Comparison of ENCODE assay signal across 9 cellular contexts in the genomic region with DNA sequence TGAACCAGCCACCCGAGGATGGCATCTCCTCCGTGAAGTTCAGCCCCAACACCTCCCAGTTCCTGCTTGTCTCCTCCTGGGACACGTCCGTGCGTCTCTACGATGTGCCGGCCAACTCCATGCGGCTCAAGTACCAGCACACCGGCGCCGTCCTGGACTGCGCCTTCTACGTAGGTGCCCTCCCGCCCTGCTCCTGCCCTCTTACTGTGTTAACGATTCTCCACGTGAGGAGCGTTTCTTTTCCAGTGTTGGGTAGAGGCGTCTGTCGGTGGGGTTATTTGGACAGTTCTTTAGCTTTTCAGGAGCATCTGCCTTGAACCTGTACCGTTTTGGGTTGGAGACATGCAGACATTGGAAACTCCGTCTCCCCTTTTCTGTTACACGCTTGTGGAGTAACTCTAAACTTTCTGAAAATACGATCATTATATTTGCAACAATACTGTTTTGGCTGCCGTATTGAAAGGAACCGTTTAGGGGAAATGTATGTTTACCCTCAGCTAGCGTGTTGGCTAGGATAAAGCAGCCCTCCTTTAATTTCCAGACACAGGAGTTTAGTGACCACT. TPM values are rescaled to one million over a fixed set of nuclear protein-coding genes. Genes with fewer than 3 reads are reported as not detected.
A peak's percentile ranks its signal among the peaks of the same experiment; 100 is the strongest.
DNase-seq lines count a peak whose midpoint lies in the region; ATAC-seq lines count a peak whose summit lies in the region.
"Had no signal": no experiment of that assay in that cellular context is flagged by ENCODE, and none has a peak within 500 bp of the region (broad histone marks: within the 10 kb centered on the region; RNA-seq: fewer than 3 reads in every experiment).

No MANE protein-coding gene starts in this region.

- peaks cover 62% of the 10 kb centered on the region for H3K4me1 Mint-ChIP-seq in activated naive CD8-positive, alpha-beta T cell treated with anti-CD3 and anti-CD28 coated beads for 36 hours
- H3K4me1 Mint-ChIP-seq in stimulated activated naive CD8-positive, alpha-beta T cell treated with anti-CD3 and anti-CD28 coated beads, Interleukin-15, amount 100 ng/mL, for 72 hours: peaks cover 77% of the 10 kb centered on the region

- peak overlapping the region; percentile 87 for H3K4me3 ChIP-seq in iPS-20b (ENCODE audit: low read length)

- ATAC-seq in GM21390 (IDR thresholded peaks at IDR 0.05; ENCODE audit: unreplicated experiment): peak; percentile 15
- ATAC-seq in stimulated activated naive CD8-positive, alpha-beta T cell treated with anti-CD3 and anti-CD28 coated beads, Interleukin-15, amount 100 ng/mL, for 72 hours: no peak

- H3K27ac ChIP-seq in iPS-20b (ENCODE audit: low read length): no peak overlapping the region

- H3K9me3 ChIP-seq in iPS-20b (ENCODE audit: insufficient read depth, low read depth, low read length): no peaks in the 10 kb centered on the region

- peak overlapping the region; percentile 96 for H3K9ac ChIP-seq in iPS-20b (ENCODE audit: low read depth, low read length)

- DNase-seq in DMS114 treated with DMSO at 0.1 percent for 48 hours (lab: John Stamatoyannopoulos, UW; ENCODE audit: unreplicated experiment) (peak; percentile 16), HT-29 (ENCODE audit: low spot score) (peak; percentile 61), NCI-H187 treated with DMSO at 0.1 percent for 48 hours (lab: John Stamatoyannopoulos, UW) (no peak), head of caudate nucleus (no peak)
- DNase-seq in activated naive CD8-positive, alpha-beta T cell treated with anti-CD3 and anti-CD28 coated beads for 36 hours: no peak
- DNase-seq in stimulated activated naive CD8-positive, alpha-beta T cell treated with anti-CD3 and anti-CD28 coated beads, Interleukin-15, amount 100 ng/mL, for 72 hours: no peak

- peaks cover 51% of the 10 kb centered on the region for H3K36me3 Mint-ChIP-seq in activated naive CD8-positive, alpha-beta T cell treated with anti-CD3 and anti-CD28 coated beads for 36 hours

- intact Hi-C loops in head of caudate nucleus (cut with DNase I): loop anchor here (10.0 kb wide), 1 partner anchor 140 kb away; no protein-coding TSS in a partner anchor

- H3K9me3 Mint-ChIP-seq in activated naive CD8-positive, alpha-beta T cell treated with anti-CD3 and anti-CD28 coated beads for 36 hours: peaks cover 2% of the 10 kb centered on the region
- no peaks in the 10 kb centered on the region for H3K9me3 Mint-ChIP-seq in stimulated activated naive CD8-positive, alpha-beta T cell treated with anti-CD3 and anti-CD28 coated beads, Interleukin-15, amount 100 ng/mL, for 72 hours

- peaks cover 38% of the 10 kb centered on the region for H3K27me3 ChIP-seq in iPS-20b (ENCODE audit: insufficient read depth, low read length)

- H3K27me3 Mint-ChIP-seq in activated naive CD8-positive, alpha-beta T cell treated with anti-CD3 and anti-CD28 coated beads for 36 hours: peaks cover 24% of the 10 kb centered on the region
- H3K27me3 Mint-ChIP-seq in stimulated activated naive CD8-positive, alpha-beta T cell treated with anti-CD3 and anti-CD28 coated beads, Interleukin-15, amount 100 ng/mL, for 72 hours: peaks cover 23% of the 10 kb centered on the region

- H3K36me3 ChIP-seq in iPS-20b (ENCODE audit: insufficient read depth, low read depth, low read length): peaks cover 52% of the 10 kb centered on the region

- peak overlapping the region; percentile 100 for H3K4me3 Mint-ChIP-seq in activated naive CD8-positive, alpha-beta T cell treated with anti-CD3 and anti-CD28 coated beads for 36 hours
- H3K4me3 Mint-ChIP-seq in stimulated activated naive CD8-positive, alpha-beta T cell treated with anti-CD3 and anti-CD28 coated beads, Interleukin-15, amount 100 ng/mL, for 72 hours: peak overlapping the region; percentile 93 to 100

- H3K27ac Mint-ChIP-seq in activated naive CD8-positive, alpha-beta T cell treated with anti-CD3 and anti-CD28 coated beads for 36 hours: peak overlapping the region; percentile 100
- peak overlapping the region; percentile 87 to 94 for H3K27ac Mint-ChIP-seq in stimulated activated naive CD8-positive, alpha-beta T cell treated with anti-CD3 and anti-CD28 coated beads, Interleukin-15, amount 100 ng/mL, for 72 hours

- peaks cover 34% of the 10 kb centered on the region for H3K4me1 ChIP-seq in iPS-20b (ENCODE audit: insufficient read depth, low read length)

RNA-seq across cellular contexts. Expression of gene BUB3, which starts 0.8 kb away (rescaled TPM):
- 264 and 274 TPM in 2 replicates for total RNA-seq in HT-29 (2014; rRNA removed; shearing (Covaris generic))
- total RNA-seq in activated naive CD8-positive, alpha-beta T cell treated with anti-CD3 and anti-CD28 coated beads for 36 hours: 100 to 1,000 TPM; 257 to 258 TPM

RNA-seq across cellular contexts. Expression of gene HMX2, which starts 7.1 kb away (rescaled TPM):
- total RNA-seq in HT-29 (2014; rRNA removed; shearing (Covaris generic)): not detected in 2 replicates
- under 1 TPM in 1 of 2 experiments, not detected in 1; 0.12 TPM for total RNA-seq in activated naive CD8-positive, alpha-beta T cell treated with anti-CD3 and anti-CD28 coated beads for 36 hours
- total RNA-seq: activated CD8-positive, alpha-beta memory T cell treated with anti-CD3 and anti-CD28 coated beads for 36 hours had no signal

RNA-seq across cellular contexts. Expression of gene HMX3, which starts 19.3 kb away (rescaled TPM):
- not detected in 2 replicates for total RNA-seq in HT-29 (2014; rRNA removed; shearing (Covaris generic))
- total RNA-seq in activated naive CD8-positive, alpha-beta T cell treated with anti-CD3 and anti-CD28 coated beads for 36 hours: under 1 TPM; 0.19 to 0.24 TPM

Comparison
In these comparisons a context has a peak if more than half of its experiments do, and no peak if none do; other contexts are left out.
1. DNase-seq: peak in DMS114 treated with DMSO at 0.1 percent for 48 hours (single experiment) and HT-29 (single experiment); none in activated naive CD8-positive, alpha-beta T cell treated with anti-CD3 and anti-CD28 coated beads for 36 hours (single experiment), stimulated activated naive CD8-positive, alpha-beta T cell treated with anti-CD3 and anti-CD28 coated beads, Interleukin-15, amount 100 ng/mL, for 72 hours (0 of 2), NCI-H187 treated with DMSO at 0.1 percent for 48 hours (single experiment) and head of caudate nucleus (0 of 42).